2 cellular contexts compared by ENCODE assay signal in the genomic region with DNA sequence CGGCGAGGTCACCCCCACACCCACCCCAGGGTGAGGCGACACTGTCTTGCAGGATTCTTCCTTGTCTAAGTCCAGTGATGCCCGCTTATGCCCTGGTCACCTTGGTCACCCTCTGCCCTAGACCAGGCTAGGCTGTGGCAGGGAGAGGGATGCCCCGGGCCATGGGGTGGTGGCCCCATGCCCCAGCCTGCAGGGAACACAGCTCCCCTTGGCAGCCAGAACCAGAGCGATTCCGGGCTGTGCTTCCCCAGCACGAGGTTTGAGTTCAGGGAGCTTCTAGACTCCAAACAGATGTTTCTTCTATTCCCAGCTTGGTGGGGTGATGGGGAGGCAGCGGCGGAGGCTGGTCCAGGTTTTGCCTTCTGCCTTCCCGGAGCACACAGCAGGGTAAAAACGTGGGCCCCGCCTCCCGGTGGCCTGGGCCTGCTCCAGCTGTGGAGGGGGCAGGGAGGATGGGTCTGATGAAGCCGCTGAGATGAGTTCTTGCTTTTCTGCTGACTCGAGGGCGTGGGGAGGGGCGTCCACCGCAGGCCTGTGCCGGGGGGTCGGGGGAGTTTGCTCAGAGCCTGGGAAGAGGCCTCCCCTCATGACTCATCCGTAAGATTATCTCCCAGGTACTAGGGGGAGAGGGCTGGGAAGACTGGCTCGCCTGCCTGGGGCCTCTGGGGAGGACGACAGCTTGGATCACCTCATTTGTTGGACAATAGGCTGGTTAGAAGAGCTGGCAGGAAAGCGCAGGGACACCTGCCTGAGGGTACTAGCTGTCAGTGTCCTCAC.
TF ChIP-seq lines count a peak whose summit lies in the region.

No MANE protein-coding gene starts in this region.

TF ChIP-seq in H1, 55 proteins besides CTCF, POLR2A, EP300 and RAD21:
- TF ChIP-seq SP2 (IDR thresholded peaks at IDR 0.05; ENCODE audit: low read length) (no peak), TAF7 (optimal IDR thresholded peaks at IDR 0.05; ENCODE audit: borderline replicate concordance, low read depth, low read length) (peak; percentile 38), ASH2L (IDR thresholded peaks at IDR 0.05; ENCODE audit: low read length) (peak; percentile 80), TAF1 (IDR thresholded peaks at IDR 0.05; ENCODE audit: low read depth, low read length) (no peak), YY1 (IDR thresholded peaks at IDR 0.05; ENCODE audit: low read depth, low read length) (0 out of 2 replicates have a peak, but pooled peaks have one; percentile 13), TBP (IDR thresholded peaks at IDR 0.05; ENCODE audit: low read depth, low read length) (0 out of 2 replicates have a peak, but pooled peaks have one; percentile 36), CTBP2 (IDR thresholded peaks at IDR 0.05; ENCODE audit: borderline replicate concordance, insufficient read depth, insufficient read length, low read length) (peak; percentile 26), SP1 (IDR thresholded peaks at IDR 0.05; ENCODE audit: low read depth, low read length) (peak; percentile 71; the same call in 1 of the 2 replicates), HDAC2 (IDR thresholded peaks at IDR 0.05; ENCODE audit: borderline replicate concordance in 1 of 2, low read depth in 2 of 2, low read length in 2 of 2) (peak; percentile 61 to 79; a peak in 3 of 4 replicates), BACH1 (IDR thresholded peaks at IDR 0.05; ENCODE audit: low read length) (peak; percentile 21; the same call in 1 of the 2 replicates), TCF12 (IDR thresholded peaks at IDR 0.05; ENCODE audit: low read depth, low read length) (0 out of 2 replicates have a peak, but pooled peaks have one; percentile 18), RBBP5 (IDR thresholded peaks at IDR 0.05; ENCODE audit: borderline replicate concordance, low read depth, low read length) (0 out of 2 replicates have a peak, but pooled peaks have one; percentile 34), SIN3A (conservative IDR thresholded peaks at IDR 0.05 in 1 of 2, IDR thresholded peaks at IDR 0.05 in 1 of 2; ENCODE audit: low read depth in 1 of 2, low read length in 2 of 2) (peak; percentile 54 to 69; a peak in 2 of 4 replicates), SRF (IDR thresholded peaks at IDR 0.05; ENCODE audit: low read depth, low read length) (no peak), JUND (IDR thresholded peaks at IDR 0.05; ENCODE audit: low read length) (peak; percentile 84), EGR1 (IDR thresholded peaks at IDR 0.05; ENCODE audit: borderline replicate concordance, low read depth, low read length) (0 out of 2 replicates have a peak, but pooled peaks have one; percentile 7), KDM1A (IDR thresholded peaks at IDR 0.05; ENCODE audit: borderline replicate concordance, low read length) (peak; percentile 11; the same call in 1 of the 2 replicates), GABPA (IDR thresholded peaks at IDR 0.05; ENCODE audit: borderline replicate concordance, insufficient read depth, low read length) (peak; percentile 44; the same call in 1 of the 2 replicates), MAFK (IDR thresholded peaks at IDR 0.05; ENCODE audit: low read depth, low read length) (peak; percentile 47; the same call in 1 of the 2 replicates), ZNF274 (IDR thresholded peaks at IDR 0.05; ENCODE audit: borderline replicate concordance, extremely low read depth, low read length) (no peak)

TF ChIP-seq in HepG2, 621 proteins besides CTCF, POLR2A, EP300 and RAD21:
- TF ChIP-seq ZNF263 (CRISPR knock-in tag; IDR thresholded peaks at IDR 0.05) (peak; percentile 72), HES4 (CRISPR knock-in tag; IDR thresholded peaks at IDR 0.05; ENCODE audit: borderline replicate concordance) (no peak), ZNF207 (IDR thresholded peaks at IDR 0.05; ENCODE audit: borderline replicate concordance) (no peak), FOSL2 (CRISPR knock-in tag; IDR thresholded peaks at IDR 0.05) (peak; percentile 74), ZNF530 (CRISPR knock-in tag; IDR thresholded peaks at IDR 0.05; ENCODE audit: low read depth) (no peak), SOX6 (IDR thresholded peaks at IDR 0.05) (no peak), SOX6 (CRISPR knock-in tag; IDR thresholded peaks at IDR 0.05) (no peak)
- TF ChIP-seq, protein P1, sequence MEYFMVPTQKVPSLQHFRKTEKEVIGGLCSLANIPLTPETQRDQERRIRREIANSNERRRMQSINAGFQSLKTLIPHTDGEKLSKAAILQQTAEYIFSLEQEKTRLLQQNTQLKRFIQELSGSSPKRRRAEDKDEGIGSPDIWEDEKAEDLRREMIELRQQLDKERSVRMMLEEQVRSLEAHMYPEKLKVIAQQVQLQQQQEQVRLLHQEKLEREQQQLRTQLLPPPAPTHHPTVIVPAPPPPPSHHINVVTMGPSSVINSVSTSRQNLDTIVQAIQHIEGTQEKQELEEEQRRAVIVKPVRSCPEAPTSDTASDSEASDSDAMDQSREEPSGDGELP (IDR thresholded peaks at IDR 0.05; ENCODE audit: borderline replicate concordance, low read depth): peak; percentile 43; the same call in 1 of the 2 replicates
- TF ChIP-seq, protein P2, sequence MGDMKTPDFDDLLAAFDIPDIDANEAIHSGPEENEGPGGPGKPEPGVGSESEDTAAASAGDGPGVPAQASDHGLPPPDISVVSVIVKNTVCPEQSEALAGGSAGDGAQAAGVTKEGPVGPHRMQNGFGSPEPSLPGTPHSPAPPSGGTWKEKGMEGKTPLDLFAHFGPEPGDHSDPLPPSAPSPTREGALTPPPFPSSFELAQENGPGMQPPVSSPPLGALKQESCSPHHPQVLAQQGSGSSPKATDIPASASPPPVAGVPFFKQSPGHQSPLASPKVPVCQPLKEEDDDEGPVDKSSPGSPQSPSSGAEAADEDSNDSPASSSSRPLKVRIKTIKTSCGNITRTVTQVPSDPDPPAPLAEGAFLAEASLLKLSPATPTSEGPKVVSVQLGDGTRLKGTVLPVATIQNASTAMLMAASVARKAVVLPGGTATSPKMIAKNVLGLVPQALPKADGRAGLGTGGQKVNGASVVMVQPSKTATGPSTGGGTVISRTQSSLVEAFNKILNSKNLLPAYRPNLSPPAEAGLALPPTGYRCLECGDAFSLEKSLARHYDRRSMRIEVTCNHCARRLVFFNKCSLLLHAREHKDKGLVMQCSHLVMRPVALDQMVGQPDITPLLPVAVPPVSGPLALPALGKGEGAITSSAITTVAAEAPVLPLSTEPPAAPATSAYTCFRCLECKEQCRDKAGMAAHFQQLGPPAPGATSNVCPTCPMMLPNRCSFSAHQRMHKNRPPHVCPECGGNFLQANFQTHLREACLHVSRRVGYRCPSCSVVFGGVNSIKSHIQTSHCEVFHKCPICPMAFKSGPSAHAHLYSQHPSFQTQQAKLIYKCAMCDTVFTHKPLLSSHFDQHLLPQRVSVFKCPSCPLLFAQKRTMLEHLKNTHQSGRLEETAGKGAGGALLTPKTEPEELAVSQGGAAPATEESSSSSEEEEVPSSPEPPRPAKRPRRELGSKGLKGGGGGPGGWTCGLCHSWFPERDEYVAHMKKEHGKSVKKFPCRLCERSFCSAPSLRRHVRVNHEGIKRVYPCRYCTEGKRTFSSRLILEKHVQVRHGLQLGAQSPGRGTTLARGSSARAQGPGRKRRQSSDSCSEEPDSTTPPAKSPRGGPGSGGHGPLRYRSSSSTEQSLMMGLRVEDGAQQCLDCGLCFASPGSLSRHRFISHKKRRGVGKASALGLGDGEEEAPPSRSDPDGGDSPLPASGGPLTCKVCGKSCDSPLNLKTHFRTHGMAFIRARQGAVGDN (CRISPR knock-in tag; IDR thresholded peaks at IDR 0.05): peak; percentile 25
- TF ChIP-seq, protein P3, sequence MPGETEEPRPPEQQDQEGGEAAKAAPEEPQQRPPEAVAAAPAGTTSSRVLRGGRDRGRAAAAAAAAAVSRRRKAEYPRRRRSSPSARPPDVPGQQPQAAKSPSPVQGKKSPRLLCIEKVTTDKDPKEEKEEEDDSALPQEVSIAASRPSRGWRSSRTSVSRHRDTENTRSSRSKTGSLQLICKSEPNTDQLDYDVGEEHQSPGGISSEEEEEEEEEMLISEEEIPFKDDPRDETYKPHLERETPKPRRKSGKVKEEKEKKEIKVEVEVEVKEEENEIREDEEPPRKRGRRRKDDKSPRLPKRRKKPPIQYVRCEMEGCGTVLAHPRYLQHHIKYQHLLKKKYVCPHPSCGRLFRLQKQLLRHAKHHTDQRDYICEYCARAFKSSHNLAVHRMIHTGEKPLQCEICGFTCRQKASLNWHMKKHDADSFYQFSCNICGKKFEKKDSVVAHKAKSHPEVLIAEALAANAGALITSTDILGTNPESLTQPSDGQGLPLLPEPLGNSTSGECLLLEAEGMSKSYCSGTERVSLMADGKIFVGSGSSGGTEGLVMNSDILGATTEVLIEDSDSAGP (CRISPR knock-in tag; IDR thresholded peaks at IDR 0.05; ENCODE audit: borderline replicate concordance): 0 out of 2 replicates have a peak, but pooled peaks have one; percentile 10
- TF ChIP-seq, protein P4, sequence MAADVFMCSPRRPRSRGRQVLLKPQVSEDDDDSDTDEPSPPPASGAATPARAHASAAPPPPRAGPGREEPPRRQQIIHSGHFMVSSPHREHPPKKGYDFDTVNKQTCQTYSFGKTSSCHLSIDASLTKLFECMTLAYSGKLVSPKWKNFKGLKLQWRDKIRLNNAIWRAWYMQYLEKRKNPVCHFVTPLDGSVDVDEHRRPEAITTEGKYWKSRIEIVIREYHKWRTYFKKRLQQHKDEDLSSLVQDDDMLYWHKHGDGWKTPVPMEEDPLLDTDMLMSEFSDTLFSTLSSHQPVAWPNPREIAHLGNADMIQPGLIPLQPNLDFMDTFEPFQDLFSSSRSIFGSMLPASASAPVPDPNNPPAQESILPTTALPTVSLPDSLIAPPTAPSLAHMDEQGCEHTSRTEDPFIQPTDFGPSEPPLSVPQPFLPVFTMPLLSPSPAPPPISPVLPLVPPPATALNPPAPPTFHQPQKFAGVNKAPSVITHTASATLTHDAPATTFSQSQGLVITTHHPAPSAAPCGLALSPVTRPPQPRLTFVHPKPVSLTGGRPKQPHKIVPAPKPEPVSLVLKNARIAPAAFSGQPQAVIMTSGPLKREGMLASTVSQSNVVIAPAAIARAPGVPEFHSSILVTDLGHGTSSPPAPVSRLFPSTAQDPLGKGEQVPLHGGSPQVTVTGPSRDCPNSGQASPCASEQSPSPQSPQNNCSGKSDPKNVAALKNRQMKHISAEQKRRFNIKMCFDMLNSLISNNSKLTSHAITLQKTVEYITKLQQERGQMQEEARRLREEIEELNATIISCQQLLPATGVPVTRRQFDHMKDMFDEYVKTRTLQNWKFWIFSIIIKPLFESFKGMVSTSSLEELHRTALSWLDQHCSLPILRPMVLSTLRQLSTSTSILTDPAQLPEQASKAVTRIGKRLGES (CRISPR knock-in tag; IDR thresholded peaks at IDR 0.05; ENCODE audit: borderline replicate concordance): no peak
- TF ChIP-seq, protein P5, sequence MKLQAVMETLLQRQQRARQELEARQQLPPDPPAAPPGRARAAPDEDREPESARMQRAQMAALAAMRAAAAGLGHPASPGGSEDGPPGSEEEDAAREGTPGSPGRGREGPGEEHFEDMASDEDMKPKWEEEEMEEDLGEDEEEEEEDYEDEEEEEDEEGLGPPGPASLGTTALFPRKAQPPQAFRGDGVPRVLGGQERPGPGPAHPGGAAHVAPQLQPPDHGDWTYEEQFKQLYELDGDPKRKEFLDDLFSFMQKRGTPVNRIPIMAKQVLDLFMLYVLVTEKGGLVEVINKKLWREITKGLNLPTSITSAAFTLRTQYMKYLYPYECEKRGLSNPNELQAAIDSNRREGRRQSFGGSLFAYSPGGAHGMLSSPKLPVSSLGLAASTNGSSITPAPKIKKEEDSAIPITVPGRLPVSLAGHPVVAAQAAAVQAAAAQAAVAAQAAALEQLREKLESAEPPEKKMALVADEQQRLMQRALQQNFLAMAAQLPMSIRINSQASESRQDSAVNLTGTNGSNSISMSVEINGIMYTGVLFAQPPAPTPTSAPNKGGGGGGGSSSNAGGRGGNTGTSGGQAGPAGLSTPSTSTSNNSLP (IDR thresholded peaks at IDR 0.05; ENCODE audit: low read depth, low read length): no peak
- TF ChIP-seq, protein P6, sequence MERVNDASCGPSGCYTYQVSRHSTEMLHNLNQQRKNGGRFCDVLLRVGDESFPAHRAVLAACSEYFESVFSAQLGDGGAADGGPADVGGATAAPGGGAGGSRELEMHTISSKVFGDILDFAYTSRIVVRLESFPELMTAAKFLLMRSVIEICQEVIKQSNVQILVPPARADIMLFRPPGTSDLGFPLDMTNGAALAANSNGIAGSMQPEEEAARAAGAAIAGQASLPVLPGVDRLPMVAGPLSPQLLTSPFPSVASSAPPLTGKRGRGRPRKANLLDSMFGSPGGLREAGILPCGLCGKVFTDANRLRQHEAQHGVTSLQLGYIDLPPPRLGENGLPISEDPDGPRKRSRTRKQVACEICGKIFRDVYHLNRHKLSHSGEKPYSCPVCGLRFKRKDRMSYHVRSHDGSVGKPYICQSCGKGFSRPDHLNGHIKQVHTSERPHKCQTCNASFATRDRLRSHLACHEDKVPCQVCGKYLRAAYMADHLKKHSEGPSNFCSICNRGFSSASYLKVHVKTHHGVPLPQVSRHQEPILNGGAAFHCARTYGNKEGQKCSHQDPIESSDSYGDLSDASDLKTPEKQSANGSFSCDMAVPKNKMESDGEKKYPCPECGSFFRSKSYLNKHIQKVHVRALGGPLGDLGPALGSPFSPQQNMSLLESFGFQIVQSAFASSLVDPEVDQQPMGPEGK (CRISPR knock-in tag; IDR thresholded peaks at IDR 0.05): peak; percentile 21; the same call in 1 of the 2 replicates
